Comparison of ENCODE assay signal across 15 cellular contexts in genomic region chr15:99257107-99257750, GRCh38. TPM values are rescaled to one million over a fixed set of nuclear protein-coding genes. Genes with fewer than 3 reads are reported as not detected.
DNase-seq lines count a peak whose midpoint lies in the region; ATAC-seq, FAIRE-seq and TF ChIP-seq lines count a peak whose summit lies in the region.
"Had no signal": no experiment of that assay in that cellular context is flagged by ENCODE, and none has a peak within 500 bp of the region (broad histone marks: within the 10 kb centered on the region; RNA-seq: fewer than 3 reads in every experiment).

No MANE protein-coding gene starts in this region.

- BruUV-seq in K562 (replicated peaks; lab: Mats Ljungman, UMichigan) (no TSS peak), HepG2 (replicated peaks; lab: Mats Ljungman, UMichigan) (no TSS peak)

- no peak for DNase-seq in A549 (ENCODE audit: low read depth in 1 of 2, low spot score in 1 of 2)
- no peak for DNase-seq in K562 (ENCODE audit: extremely low read depth in 1 of 4, low spot score in 3 of 4)
- DNase-seq in HepG2 (ENCODE audit: low spot score) = no peak
- DNase-seq in mucosa of descending colon = peak in 2 of 3 donors; percentile 38 to 42
- DNase-seq in SKM-1 (lab: John Stamatoyannopoulos, UW; ENCODE audit: unreplicated experiment) = no peak
- no peak for DNase-seq in caudate nucleus (lab: John Stamatoyannopoulos, UW)
- DNase-seq in NCI-H187 treated with DMSO at 0.1 percent for 48 hours (lab: John Stamatoyannopoulos, UW) = no peak
- DNase-seq: CD4-positive, CD25-positive, alpha-beta regulatory T cell; DMS53; GF-D8; GM23248; H7 had no signal

- TF ChIP-seq CTCF in A549 (IDR thresholded peaks at IDR 0.05) = no peak
- no peak for TF ChIP-seq CTCF in K562 (IDR thresholded peaks at IDR 0.05 in 2 of 3, conservative IDR thresholded peaks at IDR 0.05 in 1 of 3; ENCODE audit: insufficient read depth in 2 of 3, low read depth in 1 of 3, low read length in 3 of 3)
- TF ChIP-seq CTCF in HepG2 (CRISPR knock-in tag; IDR thresholded peaks at IDR 0.05) = no peak
- TF ChIP-seq CTCF in mucosa of descending colon (IDR thresholded peaks at IDR 0.05) = no peak

- WGBS in A549 (ENCODE audit: missing lambda C conversion rate) = 88% methylated on average over 12 of the region's 12 CpGs
- 47% methylated on average over 12 of the region's 12 CpGs for whole genome bisulfite sequencing in K562 (ENCODE audit: insufficient coverage, low coverage, missing lambda C conversion rate)
- WGBS in HepG2 (ENCODE audit: low lambda C conversion rate) = 62% methylated on average over 12 of the region's 12 CpGs

- H3K4me1 ChIP-seq in A549 = peaks cover 4% of the 10 kb centered on the region; the same call in 2 of the 3 replicates
- no peaks in the 10 kb centered on the region for H3K4me1 ChIP-seq in K562 (replicated peaks in 1 of 2; ENCODE audit: control insufficient read depth in 2 of 2, insufficient read depth in 2 of 2, low read length in 2 of 2)
- H3K4me1 ChIP-seq in HepG2 (ENCODE audit: insufficient read depth, low read length) = peaks cover 42% of the 10 kb centered on the region
- H3K4me1 ChIP-seq in mucosa of descending colon (ENCODE audit: low read depth) = no peaks in the 10 kb centered on the region

- H3K9me1 ChIP-seq in K562 (ENCODE audit: control insufficient read depth, insufficient read depth, low read length) = no peaks in the 10 kb centered on the region

- H2AFZ ChIP-seq in K562 (ENCODE audit: low read depth, low read length) = no peak overlapping the region
- H2AFZ ChIP-seq in HepG2 (ENCODE audit: low read length) = no peak overlapping the region
- H2AFZ ChIP-seq: GM23248 had no signal

- in situ Hi-C loops in K562 (cut with MboI) (no loop called here), HepG2 (cut with HindIII; ENCODE audit: extremely low pct_ligation_motif_present, low pct_unique_long_range_greater_than_20kb) (loop anchor here (25.0 kb wide), 2 partner anchors 880 to 1080 kb away; partner anchors contain the start of gene ADAMTS17)

- FAIRE-seq in A549 (lab: Jason Lieb, UNC) (no peak), K562 (lab: Jason Lieb, UNC) (no peak), HepG2 (lab: Jason Lieb, UNC) (peak; percentile 18)

- no peaks in the 10 kb centered on the region for H3K27me3 ChIP-seq in K562 (ENCODE audit: control insufficient read depth in 2 of 2, insufficient read depth in 2 of 2, low read length in 2 of 2)
- H3K27me3 ChIP-seq in HepG2 (ENCODE audit: control insufficient read depth in 1 of 2, insufficient read depth in 2 of 2, low read length in 2 of 2) = no peaks in the 10 kb centered on the region
- H3K27me3 ChIP-seq: BLaER1 treated with 17β-estradiol and CSF1 and Interleukin-3, amounts not matched to agents 10 nM and 100 nM had no signal

- H3K4me3 ChIP-seq in A549 = no peak overlapping the region
- H3K4me3 ChIP-seq in K562 = no peak overlapping the region
- no peak overlapping the region for H3K4me3 ChIP-seq in HepG2 (replicated peaks in 1 of 3; ENCODE audit: insufficient read depth in 1 of 3, low read depth in 2 of 3, low read length in 3 of 3)
- no peak overlapping the region for H3K4me3 ChIP-seq in mucosa of descending colon
- H3K4me3 ChIP-seq: BLaER1 treated with 17β-estradiol and CSF1 and Interleukin-3, amounts not matched to agents 10 nM and 100 nM; GM23248 had no signal

- no peak for ATAC-seq in A549
- no peak for ATAC-seq in K562
- ATAC-seq in HepG2 = peak; percentile 57
- ATAC-seq in mucosa of descending colon = peak; percentile 58
- no peak for ATAC-seq in GM21619 (IDR thresholded peaks at IDR 0.05; ENCODE audit: unreplicated experiment)

- no peak for TF ChIP-seq EP300 in A549 (IDR thresholded peaks at IDR 0.05)
- no peak for TF ChIP-seq EP300 in K562 (IDR thresholded peaks at IDR 0.05; ENCODE audit: low read length)
- no peak for TF ChIP-seq EP300 in HepG2 (IDR thresholded peaks at IDR 0.05; ENCODE audit: low read depth in 2 of 2, low read length in 2 of 2)
- no peak for TF ChIP-seq EP300 in HepG2 (CRISPR knock-in tag; IDR thresholded peaks at IDR 0.05; ENCODE audit: borderline replicate concordance)

- TF ChIP-seq POLR2A in A549 (IDR thresholded peaks at IDR 0.05; ENCODE audit: low read length) = no peak
- TF ChIP-seq POLR2A in K562 (conservative IDR thresholded peaks at IDR 0.05) = no peak
- no peak for TF ChIP-seq POLR2A in HepG2 (IDR thresholded peaks at IDR 0.05; ENCODE audit: insufficient read depth in 1 of 2, low read depth in 2 of 2, low read length in 2 of 2)

- H3K9ac ChIP-seq in K562 (ENCODE audit: insufficient read depth in 1 of 2, low read depth in 2 of 2, low read length in 2 of 2) (no peak overlapping the region), HepG2 (ENCODE audit: insufficient read depth, low read depth, low read length) (no peak overlapping the region)
- H3K9ac ChIP-seq: BLaER1 treated with 17β-estradiol and CSF1 and Interleukin-3, amounts not matched to agents 10 nM and 100 nM; GM23248 had no signal

- H3K36me3 ChIP-seq in K562 (ENCODE audit: control insufficient read depth, insufficient read depth, low read length) = no peaks in the 10 kb centered on the region
- no peaks in the 10 kb centered on the region; a peak in 1 of 5 replicates for H3K36me3 ChIP-seq in HepG2 (replicated peaks in 1 of 2; ENCODE audit: control insufficient read depth in 1 of 2, insufficient read depth in 2 of 2, low read length in 2 of 2)
- H3K36me3 ChIP-seq in mucosa of descending colon (ENCODE audit: low read depth) = no peaks in the 10 kb centered on the region

- no peaks in the 10 kb centered on the region for H3K9me3 ChIP-seq in A549
- H3K9me3 ChIP-seq in K562 (replicated peaks; ENCODE audit: control insufficient read depth, insufficient read depth, low read depth, low read length) = no peaks in the 10 kb centered on the region
- no peaks in the 10 kb centered on the region for H3K9me3 ChIP-seq in HepG2 (ENCODE audit: low read length)
- H3K9me3 ChIP-seq in mucosa of descending colon = no peaks in the 10 kb centered on the region
- H3K9me3 ChIP-seq: BLaER1 treated with 17β-estradiol and CSF1 and Interleukin-3, amounts not matched to agents 10 nM and 100 nM had no signal

- POLR2A ChIA-PET in A549 (lab: Yijun Ruan, JAX) (no interaction called here), K562 (lab: Yijun Ruan, JAX) (no interaction called here), HepG2 (lab: Yijun Ruan, JAX) (no interaction called here)

- H3K4me2 ChIP-seq in A549 (no peak overlapping the region), K562 (ENCODE audit: insufficient read depth, low read length) (no peak overlapping the region), HepG2 (ENCODE audit: low read depth, low read length) (peak overlapping the region; percentile 35)
- H3K4me2 ChIP-seq: BLaER1 treated with 17β-estradiol and CSF1 and Interleukin-3, amounts not matched to agents 10 nM and 100 nM had no signal

- intact Hi-C loops in K562 (cut with micrococcal nuclease) = no loop called here
- intact Hi-C loops in HepG2 (cut with micrococcal nuclease; ENCODE audit: unreplicated experiment) = no loop called here
- intact Hi-C loops in mucosa of descending colon (cut with DNase I, micrococcal nuclease) = no loop called here

- CTCF ChIA-PET in A549 (lab: Yijun Ruan, JAX) = interaction anchor here (1.9 to 2.3 kb wide), 3 partner anchors 10 to 447 kb away, joined by 5 to 13 read pairs (median 7); no protein-coding TSS in a partner anchor
- CTCF ChIA-PET in K562 (lab: Yijun Ruan, JAX; ENCODE audit: low intra/inter-chr PET ratio) = no interaction called here
- CTCF ChIA-PET in HepG2 (lab: Yijun Ruan, JAX; ENCODE audit: low intra/inter-chr PET ratio, low total read pairs) = no interaction called here

- TF ChIP-seq RAD21 in A549 (conservative IDR thresholded peaks at IDR 0.05 in 1 of 2, IDR thresholded peaks at IDR 0.05 in 1 of 2) (no peak), K562 (CRISPR knock-in tag; conservative IDR thresholded peaks at IDR 0.05 in 1 of 2, IDR thresholded peaks at IDR 0.05 in 1 of 2) (no peak), HepG2 (CRISPR knock-in tag; IDR thresholded peaks at IDR 0.05) (no peak)

- H4K20me1 ChIP-seq in K562 (replicated peaks; ENCODE audit: control insufficient read depth, insufficient read depth, low read length) (no peaks in the 10 kb centered on the region), HepG2 (ENCODE audit: insufficient read depth, low read length) (no peaks in the 10 kb centered on the region)
- H4K20me1 ChIP-seq: BLaER1 treated with 17β-estradiol and CSF1 and Interleukin-3, amounts not matched to agents 10 nM and 100 nM had no signal

- H3K79me2 ChIP-seq in K562 (ENCODE audit: control insufficient read depth, insufficient read depth, low read length) = no peaks in the 10 kb centered on the region
- H3K79me2 ChIP-seq in HepG2 (ENCODE audit: insufficient read depth, low read length) = peaks cover 4% of the 10 kb centered on the region

- H3K27ac ChIP-seq in A549 (no peak overlapping the region), K562 (ENCODE audit: extremely low read depth, low read depth, low read length) (no peak overlapping the region), HepG2 (ENCODE audit: extremely low read length, insufficient read depth, low read length) (peak overlapping the region; percentile 28), caudate nucleus (ENCODE audit: low read depth, low read length) (no peak overlapping the region)
- H3K27ac ChIP-seq: 22Rv1; BLaER1 treated with 17β-estradiol and CSF1 and Interleukin-3, amounts not matched to agents 10 nM and 100 nM; GM23248 had no signal

RNA-seq across cellular contexts. Expression of gene LRRC28, which starts 5.9 kb away (rescaled TPM):
- 62.4 and 75.0 TPM in 2 replicates for polyA plus RNA-seq in A549 (2011; rRNA removed)
- 20.4 and 23.3 TPM in 2 replicates for polyA plus RNA-seq in A549 (2012; cell fraction: cytosol; rRNA removed)
- polyA plus RNA-seq in A549 (2012; cell fraction: nucleus; rRNA removed) = 7.8 and 13.6 TPM in 2 replicates
- 18.2 to 22.3 TPM (median 19.6 TPM) in 3 replicates for polyA plus RNA-seq in A549 (2017; fragmentation: RNase III; extraction: RNeasy Plus Mini Kit Qiagen cat#74134 plus additional on column Dnase treatment)
- polyA minus RNA-seq in A549 (2011; rRNA and poly(A)+ RNA removed) = 50.7 and 58.5 TPM in 2 replicates
- total RNA-seq in K562 (2011; cell fraction: chromatin; rRNA removed; ENCODE audit: low replicate concordance) = 10.4 and 19.6 TPM in 2 replicates
- total RNA-seq in K562 (2011; cell fraction: nucleolus; rRNA removed) = 4.2 and 11.6 TPM in 2 replicates
- 9.2 and 15.8 TPM in 2 replicates for total RNA-seq in K562 (2011; cell fraction: nucleoplasm; rRNA removed)
- 6.8 and 8.1 TPM in 2 replicates for total RNA-seq in K562 (2014; rRNA removed)
- total RNA-seq in K562 (2014; rRNA removed; fragmentation: Illumina TruSeq; extraction: Trizol) = 5.8 and 7.8 TPM in 2 replicates
- 6.6 and 7.2 TPM in 2 replicates for total RNA-seq in K562 (2015; rRNA removed; fragmentation: Illumina TruSeq; extraction: Trizol)
- total RNA-seq in K562 (2021) = 5.9 and 9.3 TPM in 2 replicates
- polyA plus RNA-seq in K562 (2011; rRNA removed) = 6.5 and 17.4 TPM in 2 replicates
- polyA plus RNA-seq in K562 (2011; cell fraction: cytosol; rRNA removed) = 8.4 and 9.0 TPM in 2 replicates
- polyA plus RNA-seq in K562 (2011; cell fraction: nucleus; rRNA removed) = 6.5 and 10.0 TPM in 2 replicates
- 5.6 and 11.3 TPM in 2 replicates for polyA plus RNA-seq in K562 (2012)
- polyA plus RNA-seq in K562 (2014; fragmentation: Illumina TruSeq; extraction: Trizol) = 6.7 and 7.9 TPM in 2 replicates
- 10 to 100 TPM in 1 of 2 experiments, 1 to 10 TPM in 1; 9.2 to 10.0 TPM for polyA plus RNA-seq in K562 (2014; fragmentation: Nextera tagmentation; extraction: Ambion mirVana)
- polyA plus RNA-seq in K562 (2014; rRNA removed) = 5.5 and 8.6 TPM in 2 replicates
- polyA minus RNA-seq in K562 (2011; rRNA and poly(A)+ RNA removed) = 11.1 and 19.8 TPM in 2 replicates
- 3.4 and 5.7 TPM in 2 replicates for polyA minus RNA-seq in K562 (2011; cell fraction: cytosol; rRNA and poly(A)+ RNA removed)
- polyA minus RNA-seq in K562 (2011; cell fraction: nucleus; rRNA and poly(A)+ RNA removed) = 7.3 and 14.5 TPM in 2 replicates
- 17.5 and 18.8 TPM in 2 replicates for total RNA-seq in HepG2 (2016; rRNA removed; fragmentation: Illumina TruSeq; extraction: Trizol)
- 22.7 and 24.8 TPM in 2 replicates for total RNA-seq in HepG2 (2016; cell fraction: cytosol; rRNA removed; fragmentation: Illumina TruSeq; extraction: Trizol; ENCODE audit: low read depth)
- 14.6 and 18.6 TPM in 2 replicates for total RNA-seq in HepG2 (2016; cell fraction: insoluble cytoplasmic fraction; rRNA removed; fragmentation: Illumina TruSeq; extraction: Trizol)
- 31.8 and 32.3 TPM in 2 replicates for total RNA-seq in HepG2 (2016; cell fraction: membrane; rRNA removed; fragmentation: Illumina TruSeq; extraction: Trizol)
- 30.1 and 32.9 TPM in 2 replicates for total RNA-seq in HepG2 (2016; cell fraction: nucleus; rRNA removed; fragmentation: Illumina TruSeq; extraction: Trizol)
- 20.3 and 21.3 TPM in 2 replicates for polyA plus RNA-seq in HepG2 (2011; rRNA removed)
- polyA plus RNA-seq in HepG2 (2011; cell fraction: cytosol; rRNA removed) = 15.8 and 22.4 TPM in 2 replicates
- 10.8 and 11.3 TPM in 2 replicates for polyA plus RNA-seq in HepG2 (2011; cell fraction: nucleus; rRNA removed)
- polyA plus RNA-seq in HepG2 (2012) = 17.0 and 18.9 TPM in 2 replicates
- polyA plus RNA-seq in HepG2 (2016; cell fraction: cytosol; fragmentation: Illumina TruSeq; extraction: Trizol; ENCODE audit: low read depth) = 31.2 and 42.1 TPM in 2 replicates
- 19.6 and 23.7 TPM in 2 replicates for polyA plus RNA-seq in HepG2 (2016; cell fraction: insoluble cytoplasmic fraction; fragmentation: Illumina TruSeq; extraction: Trizol; ENCODE audit: low read depth)
- polyA plus RNA-seq in HepG2 (2016; cell fraction: membrane; fragmentation: Illumina TruSeq; extraction: Trizol; ENCODE audit: low read depth) = 30.9 and 31.5 TPM in 2 replicates
- 17.0 and 20.4 TPM in 2 replicates for polyA plus RNA-seq in HepG2 (2016; cell fraction: nucleus; fragmentation: Illumina TruSeq; extraction: Trizol; ENCODE audit: insufficient read depth, low read depth)
- polyA minus RNA-seq in HepG2 (2011; rRNA and poly(A)+ RNA removed; ENCODE audit: low replicate concordance) = 13.5 and 23.8 TPM in 2 replicates
- polyA minus RNA-seq in HepG2 (2011; cell fraction: cytosol; rRNA and poly(A)+ RNA removed) = 8.9 and 11.3 TPM in 2 replicates
- polyA minus RNA-seq in HepG2 (2011; cell fraction: nucleus; rRNA and poly(A)+ RNA removed) = 64.1 and 71.5 TPM in 2 replicates
- total RNA-seq in mucosa of descending colon = 10 to 100 TPM; 26.0 to 41.6 (median 27.7) TPM

RNA-seq across cellular contexts. Expression of gene TTC23, which starts 7.8 kb away (rescaled TPM):
- polyA plus RNA-seq in A549 (2011; rRNA removed) = 7.0 and 18.7 TPM in 2 replicates
- 2.3 and 3.7 TPM in 2 replicates for polyA plus RNA-seq in A549 (2012; cell fraction: cytosol; rRNA removed)
- polyA plus RNA-seq in A549 (2012; cell fraction: nucleus; rRNA removed) = 3.4 and 6.9 TPM in 2 replicates
- polyA plus RNA-seq in A549 (2017; fragmentation: RNase III; extraction: RNeasy Plus Mini Kit Qiagen cat#74134 plus additional on column Dnase treatment) = 16.5 to 17.4 TPM (median 17.4 TPM) in 3 replicates
- 7.9 and 8.4 TPM in 2 replicates for polyA minus RNA-seq in A549 (2011; rRNA and poly(A)+ RNA removed)
- total RNA-seq in K562 (2011; cell fraction: chromatin; rRNA removed; ENCODE audit: low replicate concordance) = 2.8 and 8.4 TPM in 2 replicates
- 1.4 and 2.3 TPM in 2 replicates for total RNA-seq in K562 (2011; cell fraction: nucleolus; rRNA removed)
- 2.6 and 4.2 TPM in 2 replicates for total RNA-seq in K562 (2011; cell fraction: nucleoplasm; rRNA removed)
- total RNA-seq in K562 (2014; rRNA removed) = 2.3 TPM in 2 replicates
- 3.7 and 4.1 TPM in 2 replicates for total RNA-seq in K562 (2014; rRNA removed; fragmentation: Illumina TruSeq; extraction: Trizol)
- 4.5 and 4.6 TPM in 2 replicates for total RNA-seq in K562 (2015; rRNA removed; fragmentation: Illumina TruSeq; extraction: Trizol)
- total RNA-seq in K562 (2021) = 3.2 and 3.5 TPM in 2 replicates
- polyA plus RNA-seq in K562 (2011; rRNA removed) = 0.91 and 1.7 TPM in 2 replicates
- 0.49 and 0.63 TPM in 2 replicates for polyA plus RNA-seq in K562 (2011; cell fraction: cytosol; rRNA removed)
- 1.6 and 2.9 TPM in 2 replicates for polyA plus RNA-seq in K562 (2011; cell fraction: nucleus; rRNA removed)
- polyA plus RNA-seq in K562 (2012) = 3.2 and 4.6 TPM in 2 replicates
- 3.4 and 3.7 TPM in 2 replicates for polyA plus RNA-seq in K562 (2014; fragmentation: Illumina TruSeq; extraction: Trizol)
- under 1 TPM; 0.41 to 0.69 TPM for polyA plus RNA-seq in K562 (2014; fragmentation: Nextera tagmentation; extraction: Ambion mirVana)
- 1.7 and 2.5 TPM in 2 replicates for polyA plus RNA-seq in K562 (2014; rRNA removed)
- 1.7 and 2.0 TPM in 2 replicates for polyA minus RNA-seq in K562 (2011; rRNA and poly(A)+ RNA removed)
- polyA minus RNA-seq in K562 (2011; cell fraction: cytosol; rRNA and poly(A)+ RNA removed) = 1.0 and 2.2 TPM in 2 replicates
- 2.3 TPM in 2 replicates for polyA minus RNA-seq in K562 (2011; cell fraction: nucleus; rRNA and poly(A)+ RNA removed)
- 11.7 and 17.2 TPM in 2 replicates for total RNA-seq in HepG2 (2016; rRNA removed; fragmentation: Illumina TruSeq; extraction: Trizol)
- total RNA-seq in HepG2 (2016; cell fraction: cytosol; rRNA removed; fragmentation: Illumina TruSeq; extraction: Trizol; ENCODE audit: low read depth) = 3.1 TPM in 2 replicates
- 11.4 and 15.4 TPM in 2 replicates for total RNA-seq in HepG2 (2016; cell fraction: insoluble cytoplasmic fraction; rRNA removed; fragmentation: Illumina TruSeq; extraction: Trizol)
- 5.6 and 6.5 TPM in 2 replicates for total RNA-seq in HepG2 (2016; cell fraction: membrane; rRNA removed; fragmentation: Illumina TruSeq; extraction: Trizol)
- 16.6 and 19.0 TPM in 2 replicates for total RNA-seq in HepG2 (2016; cell fraction: nucleus; rRNA removed; fragmentation: Illumina TruSeq; extraction: Trizol)
- 1.3 and 1.6 TPM in 2 replicates for polyA plus RNA-seq in HepG2 (2011; rRNA removed)
- polyA plus RNA-seq in HepG2 (2011; cell fraction: cytosol; rRNA removed) = 1.4 and 2.1 TPM in 2 replicates
- polyA plus RNA-seq in HepG2 (2011; cell fraction: nucleus; rRNA removed) = 3.2 and 3.5 TPM in 2 replicates
- 5.4 and 7.4 TPM in 2 replicates for polyA plus RNA-seq in HepG2 (2012)
- polyA plus RNA-seq in HepG2 (2016; cell fraction: cytosol; fragmentation: Illumina TruSeq; extraction: Trizol; ENCODE audit: low read depth) = 0.81 and 0.99 TPM in 2 replicates
- polyA plus RNA-seq in HepG2 (2016; cell fraction: insoluble cytoplasmic fraction; fragmentation: Illumina TruSeq; extraction: Trizol; ENCODE audit: low read depth) = 9.0 and 11.6 TPM in 2 replicates
- 2.2 and 2.5 TPM in 2 replicates for polyA plus RNA-seq in HepG2 (2016; cell fraction: membrane; fragmentation: Illumina TruSeq; extraction: Trizol; ENCODE audit: low read depth)
- 9.0 and 11.1 TPM in 2 replicates for polyA plus RNA-seq in HepG2 (2016; cell fraction: nucleus; fragmentation: Illumina TruSeq; extraction: Trizol; ENCODE audit: insufficient read depth, low read depth)
- 2.3 and 7.2 TPM in 2 replicates for polyA minus RNA-seq in HepG2 (2011; rRNA and poly(A)+ RNA removed; ENCODE audit: low replicate concordance)
- polyA minus RNA-seq in HepG2 (2011; cell fraction: cytosol; rRNA and poly(A)+ RNA removed) = 3.7 and 4.5 TPM in 2 replicates
- 9.8 and 11.1 TPM in 2 replicates for polyA minus RNA-seq in HepG2 (2011; cell fraction: nucleus; rRNA and poly(A)+ RNA removed)
- total RNA-seq in mucosa of descending colon = 10 to 100 TPM; 17.1 to 26.8 (median 19.6) TPM

Comparison
In these comparisons a context has a peak if more than half of its experiments do, and no peak if none do; other contexts are left out.
1. ATAC-seq: peak in HepG2 (single experiment) and mucosa of descending colon (single experiment); none in A549 (0 of 2), K562 (single experiment) and GM21619 (single experiment).
2. DNase-seq: peak in mucosa of descending colon (2 of 3); none in A549 (0 of 2), K562 (0 of 4), HepG2 (single experiment), SKM-1 (single experiment), caudate nucleus (0 of 61) and NCI-H187 treated with DMSO at 0.1 percent for 48 hours (single experiment).